8 cellular contexts compared by ENCODE assay signal in the genomic region with DNA sequence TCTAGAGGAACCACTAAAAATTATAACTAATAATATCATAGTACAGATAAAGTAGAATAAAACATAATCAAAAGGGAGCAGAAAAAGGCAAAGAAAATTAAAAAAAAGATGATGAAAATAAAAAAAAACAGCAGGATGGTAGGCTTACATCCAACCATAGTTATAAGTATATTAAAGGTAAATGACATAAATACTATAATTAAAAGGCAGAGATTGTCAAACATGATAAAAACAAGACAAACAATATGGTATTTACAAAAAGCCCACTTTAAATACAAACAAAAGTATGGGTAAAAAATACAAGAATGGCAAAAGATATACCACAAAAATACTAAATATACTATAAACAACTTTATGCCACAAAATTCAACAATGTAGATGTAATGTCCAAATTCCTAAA.
"Had no signal": no experiment of that assay in that cellular context is flagged by ENCODE, and none has a peak within 500 bp of the region (broad histone marks: within the 10 kb centered on the region; RNA-seq: fewer than 3 reads in every experiment).

No MANE protein-coding gene starts in this region.

- H3K4me1 Mint-ChIP-seq: GM23338, H9 had no signal

- ATAC-seq: GM23338 had no signal

- DNase-seq: H9, HCEC 1CT, IMR-90, KBM-7 had no signal

- H3K4me3 ChIP-seq: GM23338 had no signal

- FAIRE-seq: H1, H54, HTR-8/SVneo had no signal

- H3K4me2 ChIP-seq: GM23338 had no signal

- H3K4me3 Mint-ChIP-seq: GM23338, H9 had no signal

- H2AFZ ChIP-seq: GM23338 had no signal

- H3K27ac Mint-ChIP-seq: GM23338, H9 had no signal
